24 cellular contexts compared by ENCODE assay signal in genomic region chr1:53656916-53657170, GRCh38.
"Had no signal": no experiment of that assay in that cellular context is flagged by ENCODE, and none has a peak within 500 bp of the region (broad histone marks: within the 10 kb centered on the region; RNA-seq: fewer than 3 reads in every experiment).

No MANE protein-coding gene starts in this region.

- DNase-seq: activated CD4-positive, alpha-beta memory T cell treated with anti-CD3 and anti-CD28 coated beads for 36 hours; activated CD4-positive, alpha-beta T cell treated with anti-CD3 and anti-CD28 coated beads, Interleukin-2, amount 10 ng/mL, durations not matched to agents 24 days and 14 days; activated CD4-positive, CD25-positive, alpha-beta regulatory T cell treated with anti-CD3 and anti-CD28 coated beads, Interleukin-2, amount 50 U/mL, for 72 hours; activated gamma-delta T cell treated with Interleukin-2 at 50 U/mL for 16 hours; activated naive CD8-positive, alpha-beta T cell treated with anti-CD3 and anti-CD28 coated beads, Interleukin-2, amount 50 U/mL, for 24 hours; activated T-cell treated with anti-CD3 and anti-CD28 coated beads, Interleukin-2, amount 50 U/mL, for 4 hours; cerebellar nuclear complex; dorsolateral prefrontal cortex; foreskin keratinocyte; heart left ventricle; left ventricle myocardium inferior; sigmoid colon; stimulated activated naive CD4-positive, alpha-beta T cell treated with Interleukin-2 at 50 U/mL for 16 hours; T-helper 2 cell had no signal

- H3K36me3 Mint-ChIP-seq: activated CD4-positive, alpha-beta memory T cell treated with anti-CD3 and anti-CD28 coated beads for 36 hours; activated naive CD4-positive, alpha-beta T cell treated with anti-CD3 and anti-CD28 coated beads, Interleukin-2, amount 50 U/mL, for 24 hours had no signal

- H3K27ac Mint-ChIP-seq: activated CD4-positive, alpha-beta memory T cell treated with anti-CD3 and anti-CD28 coated beads for 36 hours; activated CD4-positive, alpha-beta T cell treated with anti-CD3 and anti-CD28 coated beads, Interleukin-2, amount 10 ng/mL, durations not matched to agents 24 days and 14 days; activated naive CD4-positive, alpha-beta T cell treated with anti-CD3 and anti-CD28 coated beads, Interleukin-2, amount 50 U/mL, for 24 hours; activated naive CD8-positive, alpha-beta T cell treated with anti-CD3 and anti-CD28 coated beads, Interleukin-2, amount 50 U/mL, for 24 hours; activated T-helper 17 cell treated with anti-CD3 and anti-CD28 coated beads, Interleukin-2, amount 50 U/mL, for 72 hours had no signal

- H3K4me1 ChIP-seq: foreskin keratinocyte, left ventricle myocardium inferior, pancreas, psoas muscle, sigmoid colon had no signal

- H3K4me1 Mint-ChIP-seq: activated CD4-positive, alpha-beta T cell treated with anti-CD3 and anti-CD28 coated beads, Interleukin-2, amount 10 ng/mL, durations not matched to agents 24 days and 14 days; activated naive CD4-positive, alpha-beta T cell treated with anti-CD3 and anti-CD28 coated beads, Interleukin-2, amount 50 U/mL, for 24 hours; activated naive CD8-positive, alpha-beta T cell treated with anti-CD3 and anti-CD28 coated beads, Interleukin-2, amount 50 U/mL, for 24 hours had no signal

- H3K27ac ChIP-seq: coronary artery, dorsolateral prefrontal cortex, foreskin keratinocyte, heart left ventricle, left ventricle myocardium inferior, neutrophil, pancreas, psoas muscle, sigmoid colon, tibial nerve had no signal

- H3K9me3 ChIP-seq: heart left ventricle, left ventricle myocardium inferior, mucosa of descending colon, neutrophil, pancreas, psoas muscle, sigmoid colon, tibial nerve had no signal

- H3K4me3 ChIP-seq: coronary artery, dorsolateral prefrontal cortex, heart left ventricle, left ventricle myocardium inferior, lung, mucosa of descending colon, pancreas, psoas muscle, sigmoid colon, tibial nerve had no signal

- H3K4me3 Mint-ChIP-seq: activated CD4-positive, alpha-beta memory T cell treated with anti-CD3 and anti-CD28 coated beads for 36 hours; activated CD4-positive, alpha-beta T cell treated with anti-CD3 and anti-CD28 coated beads, Interleukin-2, amount 10 ng/mL, durations not matched to agents 24 days and 14 days; activated naive CD4-positive, alpha-beta T cell treated with anti-CD3 and anti-CD28 coated beads, Interleukin-2, amount 50 U/mL, for 24 hours; activated naive CD8-positive, alpha-beta T cell treated with anti-CD3 and anti-CD28 coated beads, Interleukin-2, amount 50 U/mL, for 24 hours; activated T-cell treated with anti-CD3 and anti-CD28 coated beads, Interleukin-2, amount 50 U/mL, for 4 hours; activated T-helper 17 cell treated with anti-CD3 and anti-CD28 coated beads, Interleukin-2, amount 50 U/mL, for 72 hours; nephron had no signal

- H3K36me3 ChIP-seq: heart left ventricle, left ventricle myocardium inferior, neutrophil, pancreas, sigmoid colon, tibial nerve had no signal

- H3K27me3 ChIP-seq: dorsolateral prefrontal cortex, pancreas, tibial nerve had no signal

- H3K9me3 Mint-ChIP-seq: activated CD4-positive, alpha-beta memory T cell treated with anti-CD3 and anti-CD28 coated beads for 36 hours; activated CD4-positive, alpha-beta T cell treated with anti-CD3 and anti-CD28 coated beads, Interleukin-2, amount 10 ng/mL, durations not matched to agents 24 days and 14 days; activated naive CD4-positive, alpha-beta T cell treated with anti-CD3 and anti-CD28 coated beads, Interleukin-2, amount 50 U/mL, for 24 hours; activated naive CD8-positive, alpha-beta T cell treated with anti-CD3 and anti-CD28 coated beads, Interleukin-2, amount 50 U/mL, for 24 hours; activated T-cell treated with anti-CD3 and anti-CD28 coated beads, Interleukin-2, amount 50 U/mL, for 4 hours; activated T-helper 17 cell treated with anti-CD3 and anti-CD28 coated beads, Interleukin-2, amount 50 U/mL, for 72 hours; nephron had no signal
